8 cellular contexts compared by ENCODE assay signal in the genomic region with DNA sequence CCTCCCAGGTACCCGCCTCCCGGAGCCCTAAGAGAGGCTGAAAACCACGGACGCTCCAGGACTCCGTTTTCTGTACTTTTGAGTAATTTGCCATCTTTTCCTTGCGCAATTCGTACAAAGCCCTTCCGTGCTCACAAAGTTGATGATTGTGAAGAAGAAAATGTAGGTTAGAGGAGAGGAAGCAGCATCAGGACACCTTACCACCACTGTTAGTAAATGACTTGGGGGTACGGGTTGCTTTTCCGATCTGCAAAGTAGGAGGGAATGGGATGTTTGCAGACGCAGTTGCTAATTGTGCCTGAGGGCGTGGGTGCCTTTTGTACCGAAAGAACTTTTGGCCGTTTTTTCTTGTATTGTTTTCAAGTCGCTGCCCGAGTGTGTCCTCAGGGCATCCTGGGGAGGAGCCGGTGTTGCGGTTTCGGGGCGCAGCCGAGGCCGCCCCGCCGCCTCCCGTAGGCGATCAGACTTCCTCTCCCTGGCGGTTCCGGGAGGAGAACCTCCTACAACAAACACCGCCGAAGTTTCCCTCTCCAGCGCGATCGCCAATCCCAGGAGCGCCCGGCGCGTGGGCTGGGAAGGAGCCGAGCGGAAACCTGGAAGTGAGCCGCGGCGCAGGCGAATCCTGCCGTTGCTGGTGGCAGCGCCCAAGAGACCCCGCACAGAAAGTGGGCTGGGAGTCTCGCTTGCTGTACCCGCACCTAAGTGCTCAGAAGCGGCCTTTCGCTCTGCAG. TPM values are rescaled to one million over a fixed set of nuclear protein-coding genes. Genes with fewer than 3 reads are reported as not detected.
DNase-seq lines count a peak whose midpoint lies in the region; ATAC-seq and TF ChIP-seq lines count a peak whose summit lies in the region.

No MANE protein-coding gene starts in this region.

- POLR2A ChIA-PET in IMR-90 (lab: Charles Lee; ENCODE audit: unreplicated experiment), result no interaction called here

- H3K4me2 ChIP-seq in IMR-90 (ENCODE audit: low read depth, low read length), result peak overlapping the region; percentile 91

- no peak for TF ChIP-seq RAD21 in IMR-90 (IDR thresholded peaks at IDR 0.05; ENCODE audit: low read length)

- H3K4me1 ChIP-seq in IMR-90 (ENCODE audit: control insufficient read depth, insufficient read depth, low read length) (no peaks in the 10 kb centered on the region; the same call in 1 of the 2 replicates), heart left ventricle (peaks cover 0 to 42% (median 27%) of the 10 kb centered on the region in 12 donors)

- no peaks in the 10 kb centered on the region for H3K36me3 Mint-ChIP-seq in activated naive CD8-positive, alpha-beta T cell treated with anti-CD3 and anti-CD28 coated beads for 36 hours
- H3K36me3 Mint-ChIP-seq in osteocyte (ENCODE audit: unreplicated experiment), result no peaks in the 10 kb centered on the region

- H3K9me1 ChIP-seq in IMR-90 (ENCODE audit: insufficient read depth, low read length), result no peaks in the 10 kb centered on the region

- ATAC-seq in IMR-90 (ENCODE audit: low read depth) (peak; percentile 69), heart left ventricle (peak; percentile 59 to 82 (median 73)), HG02970 (IDR thresholded peaks at IDR 0.05; ENCODE audit: low FRiP score, unreplicated experiment) (no peak), HG02610 (IDR thresholded peaks at IDR 0.05; ENCODE audit: unreplicated experiment) (no peak)

- no peak overlapping the region for H2BK120ac ChIP-seq in IMR-90 (ENCODE audit: low read depth, low read length)

- peak overlapping the region; percentile 19 for H2AFZ ChIP-seq in IMR-90 (replicated peaks; ENCODE audit: low read length, poor library complexity)

- H3K4me1 Mint-ChIP-seq in activated naive CD8-positive, alpha-beta T cell treated with anti-CD3 and anti-CD28 coated beads for 36 hours, result peaks cover 19% of the 10 kb centered on the region
- peaks cover 22% of the 10 kb centered on the region for H3K4me1 Mint-ChIP-seq in osteocyte (ENCODE audit: unreplicated experiment)

- no peak overlapping the region for H4K8ac ChIP-seq in IMR-90 (ENCODE audit: low read depth in 2 of 2, low read length in 2 of 2)

- no peak overlapping the region for H2BK15ac ChIP-seq in IMR-90 (ENCODE audit: low read depth, low read length)

- H3K4me3 ChIP-seq in IMR-90 (ENCODE audit: insufficient read depth, low read depth, low read length) (peak overlapping the region; percentile 2; the same call in 1 of the 2 replicates), heart left ventricle (peak overlapping the region; percentile 36 to 67 (median 57))

- no peak overlapping the region for H3K23ac ChIP-seq in IMR-90 (ENCODE audit: low read depth, low read length)

- TF ChIP-seq POLR2A in IMR-90 (IDR thresholded peaks at IDR 0.05; ENCODE audit: low read depth, low read length) (no peak), heart left ventricle (IDR thresholded peaks at IDR 0.05) (no peak)

- H3K56ac ChIP-seq in IMR-90 (ENCODE audit: extremely low read depth, insufficient read depth, low read length), result no peak overlapping the region

- peak overlapping the region; percentile 61 for H3K4me3 Mint-ChIP-seq in activated naive CD8-positive, alpha-beta T cell treated with anti-CD3 and anti-CD28 coated beads for 36 hours
- H3K4me3 Mint-ChIP-seq in osteocyte (ENCODE audit: unreplicated experiment), result peak overlapping the region; percentile 89

- DNase-seq in DMS 273 (lab: John Stamatoyannopoulos, UW; ENCODE audit: unreplicated experiment) (peak; percentile 93), IMR-90 (peak; percentile 2), heart left ventricle (peak; percentile 54 to 79 (median 56)), osteocyte (ENCODE audit: extremely low spot score, unreplicated experiment) (no peak), NCI-H1417 treated with DMSO at 0.1 percent for 48 hours (lab: John Stamatoyannopoulos, UW) (no peak)
- peak; percentile 1 for DNase-seq in activated naive CD8-positive, alpha-beta T cell treated with anti-CD3 and anti-CD28 coated beads for 36 hours

- no peak overlapping the region for H2AK9ac ChIP-seq in IMR-90 (replicated peaks; ENCODE audit: low read depth, low read length, poor library complexity)

- H4K91ac ChIP-seq in IMR-90 (ENCODE audit: insufficient read depth, low read depth, low read length), result no peak overlapping the region

- no peak overlapping the region for H3K14ac ChIP-seq in IMR-90 (replicated peaks; ENCODE audit: low read depth, low read length)

- peaks cover 49% of the 10 kb centered on the region for H3K27me3 ChIP-seq in IMR-90 (ENCODE audit: control insufficient read depth, insufficient read depth, low read length)
- peaks cover 5 to 77% (median 37%) of the 10 kb centered on the region in 9 donors for H3K27me3 ChIP-seq in heart left ventricle

- H3K27ac Mint-ChIP-seq in activated naive CD8-positive, alpha-beta T cell treated with anti-CD3 and anti-CD28 coated beads for 36 hours, result no peak overlapping the region
- peak overlapping the region; percentile 27 for H3K27ac Mint-ChIP-seq in osteocyte (ENCODE audit: unreplicated experiment)

- no peaks in the 10 kb centered on the region for H3K9me3 Mint-ChIP-seq in activated naive CD8-positive, alpha-beta T cell treated with anti-CD3 and anti-CD28 coated beads for 36 hours
- no peaks in the 10 kb centered on the region for H3K9me3 Mint-ChIP-seq in osteocyte (ENCODE audit: unreplicated experiment)

- H2BK5ac ChIP-seq in IMR-90 (ENCODE audit: low read depth, low read length, poor library complexity, severe bottlenecking), result no peak overlapping the region

- H3K9ac ChIP-seq in IMR-90 (ENCODE audit: low read depth, low read length), result no peak overlapping the region

- no TSS peak for BruUV-seq in IMR-90 (replicated peaks; lab: Mats Ljungman, UMichigan)

- no peak overlapping the region for H4K5ac ChIP-seq in IMR-90 (ENCODE audit: low read depth, low read length)

- TF ChIP-seq CTCF in IMR-90 (conservative IDR thresholded peaks at IDR 0.05; ENCODE audit: low read depth, low read length), result no peak
- no peak for TF ChIP-seq CTCF in heart left ventricle (IDR thresholded peaks at IDR 0.05)
- TF ChIP-seq CTCF in osteocyte (IDR thresholded peaks at IDR 0.05), result no peak

- dilution Hi-C loops in IMR-90 (cut with HindIII; ENCODE audit: low sequenced_read_pairs, unreplicated experiment), result no loop called here

- no peak overlapping the region for H3K18ac ChIP-seq in IMR-90 (ENCODE audit: low read depth, low read length)

- H3K9me3 ChIP-seq in IMR-90 (ENCODE audit: control insufficient read depth, insufficient read depth, low read length), result no peaks in the 10 kb centered on the region
- H3K9me3 ChIP-seq in heart left ventricle, result no peaks in the 10 kb centered on the region

- H2BK20ac ChIP-seq in IMR-90 (ENCODE audit: low read depth, low read length), result no peak overlapping the region

- 0% methylated on average over 18 of the region's 50 CpGs; no CpG with 5 or more reads in 1 of the 2 experiments for WGBS in IMR-90 (ENCODE audit: extremely low coverage in 2 of 2, insufficient read length in 1 of 2), 2 experiments
- WGBS in heart left ventricle, 4 donors, result 0 to 1% (median 0%) methylated on average over 25 to 50 of the region's 50 CpGs

- H3K79me1 ChIP-seq in IMR-90 (ENCODE audit: low read depth in 1 of 2, low read length in 2 of 2), result no peaks in the 10 kb centered on the region

- H3K27ac ChIP-seq in IMR-90 (ENCODE audit: insufficient read depth, low read length) (no peak overlapping the region), heart left ventricle (peak overlapping the region in 3 of 12 donors; percentile 41 to 60 (median 49))

- no peaks in the 10 kb centered on the region for H4K20me1 ChIP-seq in IMR-90 (ENCODE audit: insufficient read depth, low read length)

- intact Hi-C loops in IMR-90 (cut with micrococcal nuclease), result no loop called here
- intact Hi-C loops in heart left ventricle (cut with DNase I), result no loop called here

- peaks cover 92% of the 10 kb centered on the region for H3K27me3 Mint-ChIP-seq in activated naive CD8-positive, alpha-beta T cell treated with anti-CD3 and anti-CD28 coated beads for 36 hours
- H3K27me3 Mint-ChIP-seq in osteocyte (ENCODE audit: unreplicated experiment), result peaks cover 44% of the 10 kb centered on the region

- H2AK5ac ChIP-seq in IMR-90 (ENCODE audit: low read depth, low read length), result no peak overlapping the region

- CTCF ChIA-PET in IMR-90 (lab: Yijun Ruan, JAX), result no interaction called here

- H3K36me3 ChIP-seq in IMR-90 (ENCODE audit: control insufficient read depth, insufficient read depth, low read length), result no peaks in the 10 kb centered on the region
- no peaks in the 10 kb centered on the region for H3K36me3 ChIP-seq in heart left ventricle

- in situ Hi-C loops in IMR-90 (cut with MboI; ENCODE audit: low sequenced_read_pairs), result no loop called here

- H3K4ac ChIP-seq in IMR-90 (ENCODE audit: low read depth, low read length), result no peak overlapping the region

TF ChIP-seq in IMR-90, 13 proteins besides CTCF, POLR2A, EP300 and RAD21:
- TF ChIP-seq USF2 (IDR thresholded peaks at IDR 0.05; ENCODE audit: low read depth, low read length), result no peak
- peak; percentile 58; the same call in 1 of the 2 replicates for TF ChIP-seq CEBPB (IDR thresholded peaks at IDR 0.05; ENCODE audit: low read depth, low read length)

RNA-seq across cellular contexts. Expression of gene PRR15, which starts 1.0 kb away (rescaled TPM):
- total RNA-seq in IMR-90 (2012; rRNA removed) (not detected in 2 replicates), heart left ventricle (1 to 10 TPM in 1 of 9 donors, under 1 TPM in 4, not detected in 4; 0.17 to 7.0 (median 0.29) TPM), osteocyte (0.73 and 1.6 TPM in 2 replicates)
- polyA plus RNA-seq in IMR-90 (2012; rRNA removed) (not detected in 2 replicates), heart left ventricle (under 1 TPM; 0.27 to 0.29 TPM)
- polyA plus RNA-seq in IMR-90 (2012; cell fraction: cytosol; rRNA removed), result not detected in 2 replicates
- polyA plus RNA-seq in IMR-90 (2012; cell fraction: nucleus; rRNA removed; ENCODE audit: low replicate concordance), result not detected in 2 replicates
- not detected for total RNA-seq in activated naive CD8-positive, alpha-beta T cell treated with anti-CD3 and anti-CD28 coated beads for 36 hours

Comparison
In these comparisons a context has a peak if more than half of its experiments do, and no peak if none do; other contexts are left out.
1. DNase-seq: peak in DMS 273 (single experiment), IMR-90 (single experiment), activated naive CD8-positive, alpha-beta T cell treated with anti-CD3 and anti-CD28 coated beads for 36 hours (single experiment) and heart left ventricle (5 of 5); none in osteocyte (single experiment) and NCI-H1417 treated with DMSO at 0.1 percent for 48 hours (single experiment).
2. ATAC-seq: peak in IMR-90 (single experiment) and heart left ventricle (4 of 4); none in HG02970 (single experiment) and HG02610 (single experiment).